23 cellular contexts compared by ENCODE assay signal in genomic region chr15:73955326-73955725, GRCh38. TPM values are rescaled to one million over a fixed set of nuclear protein-coding genes. Genes with fewer than 3 reads are reported as not detected.
DNase-seq lines count a peak whose midpoint lies in the region; ATAC-seq and TF ChIP-seq lines count a peak whose summit lies in the region.
"Had no signal": no experiment of that assay in that cellular context is flagged by ENCODE, and none has a peak within 500 bp of the region (broad histone marks: within the 10 kb centered on the region; RNA-seq: fewer than 3 reads in every experiment).

No MANE protein-coding gene starts in this region.

- H4K20me1 ChIP-seq in PC-9 (ENCODE audit: insufficient read depth), result no peaks in the 10 kb centered on the region
- H4K20me1 ChIP-seq: BLaER1 treated with 17β-estradiol and CSF1 and Interleukin-3, amounts not matched to agents 10 nM and 100 nM had no signal

- H3K9me2 ChIP-seq in PC-9 (ENCODE audit: insufficient read depth), result no peaks in the 10 kb centered on the region

- peaks cover 49% of the 10 kb centered on the region; the same call in 1 of the 2 replicates for H3F3A ChIP-seq in PC-9 (ENCODE audit: insufficient read depth, low read depth)

- intact Hi-C loops in PC-9 (cut with micrococcal nuclease; ENCODE audit: unreplicated experiment) (loop anchor here (5.0 kb wide), 1 partner anchor 172 kb away; no protein-coding TSS in a partner anchor), sigmoid colon (cut with DNase I) (no loop called here)

- H3K4me3 ChIP-seq in AG04450 (ENCODE audit: low read depth, low read length) (no peak overlapping the region), PC-9 (no peak overlapping the region), sigmoid colon (no peak overlapping the region)
- H3K4me3 ChIP-seq: A549; BLaER1 treated with 17β-estradiol and CSF1 and Interleukin-3, amounts not matched to agents 10 nM and 100 nM; SJSA1 had no signal

- ATAC-seq in HG02981 (IDR thresholded peaks at IDR 0.05; ENCODE audit: unreplicated experiment), result no peak
- ATAC-seq in HG02763 (IDR thresholded peaks at IDR 0.05; ENCODE audit: unreplicated experiment), result no peak
- ATAC-seq: A549; CD8-positive, alpha-beta T cell had no signal

- DNase-seq in AG04450 (ENCODE audit: low read depth, low spot score), result no peak
- no peak for DNase-seq in PC-9
- peak; percentile 49 for DNase-seq in islet precursor cell
- DNase-seq in sigmoid colon, result peak; percentile 48
- no peak for DNase-seq in DMS153 treated with DMSO at 0.1 percent for 48 hours (lab: John Stamatoyannopoulos, UW; ENCODE audit: unreplicated experiment)
- no peak for DNase-seq in GDM1 (lab: John Stamatoyannopoulos, UW)
- DNase-seq: Calu3; CD8-positive, alpha-beta T cell; DMS53; EL; MV-4-11; NCI-H187; NCI-H2227 treated with DMSO at 0.1 percent for 48 hours; NCI-H510A treated with DMSO at 0.1 percent for 48 hours; NCI-H774; RPMI8226 had no signal

- H3K27me3 ChIP-seq in AG04450 (ENCODE audit: control insufficient read depth, insufficient read depth, low read length) (no peaks in the 10 kb centered on the region), PC-9 (ENCODE audit: insufficient read depth, low read depth) (no peaks in the 10 kb centered on the region), sigmoid colon (no peaks in the 10 kb centered on the region)
- H3K27me3 ChIP-seq: BLaER1 treated with 17β-estradiol and CSF1 and Interleukin-3, amounts not matched to agents 10 nM and 100 nM; SJSA1 had no signal

- WGBS in sigmoid colon, 2 donors, result 86 to 90% methylated on average over 4 of the region's 4 CpGs

- BruUV-seq in PC-9 (replicated peaks; lab: Mats Ljungman, UMichigan), result no TSS peak

- H3K4me1 ChIP-seq in PC-9 (replicated peaks; ENCODE audit: insufficient read depth) (peaks cover 49% of the 10 kb centered on the region), sigmoid colon (peaks cover 0 to 23% (median 18%) of the 10 kb centered on the region in 4 donors)

- H3K9me3 ChIP-seq in AG04450 (ENCODE audit: control insufficient read depth, insufficient read depth, low read length) (no peaks in the 10 kb centered on the region), PC-9 (ENCODE audit: insufficient read depth, low read depth) (no peaks in the 10 kb centered on the region), sigmoid colon (no peaks in the 10 kb centered on the region)
- H3K9me3 ChIP-seq: A549; BLaER1 treated with 17β-estradiol and CSF1 and Interleukin-3, amounts not matched to agents 10 nM and 100 nM; SJSA1 had no signal

- H2AFZ ChIP-seq in PC-9, result no peak overlapping the region

- CTCF ChIA-PET in AG04450 (lab: Charles Lee), result interaction anchor here (0.7 to 0.9 kb wide), 2 partner anchors 15 to 58 kb away, joined by 3 to 4 read pairs; no protein-coding TSS in a partner anchor
- CTCF ChIA-PET in PC-9 (lab: Charles Lee), result interaction anchor here (0.6 kb wide), 1 partner anchor 385 kb away, joined by 4 read pairs; no protein-coding TSS in a partner anchor

- POLR2A ChIA-PET in AG04450 (lab: Yijun Ruan, JAX) (interaction anchor here (0.7 kb wide), 1 partner anchor 1009 kb away, joined by 3 read pairs; no protein-coding TSS in a partner anchor), PC-9 (lab: Charles Lee; ENCODE audit: unreplicated experiment) (interaction anchor here (0.6 kb wide), 1 partner anchor 93 kb away, joined by 3 read pairs; no protein-coding TSS in a partner anchor)

- TF ChIP-seq POLR2A in sigmoid colon (IDR thresholded peaks at IDR 0.05), result no peak

- peak overlapping the region; percentile 59 for H3K4me2 ChIP-seq in PC-9
- H3K4me2 ChIP-seq: A549, KMS-11 had no signal

- no peaks in the 10 kb centered on the region for H3K36me3 ChIP-seq in PC-9 (ENCODE audit: low read depth)
- peaks cover 0 to 3% (median 0%) of the 10 kb centered on the region in 4 donors for H3K36me3 ChIP-seq in sigmoid colon
- H3K36me3 ChIP-seq: BLaER1 treated with 17β-estradiol and CSF1 and Interleukin-3, amounts not matched to agents 10 nM and 100 nM; SJSA1 had no signal

- no peaks in the 10 kb centered on the region for H3K79me2 ChIP-seq in PC-9 (ENCODE audit: low read depth)

- no peak for TF ChIP-seq CTCF in AG04450 (IDR thresholded peaks at IDR 0.05; ENCODE audit: low read depth, low read length)
- no peak for TF ChIP-seq CTCF in PC-9 (conservative IDR thresholded peaks at IDR 0.05)
- TF ChIP-seq CTCF in sigmoid colon (IDR thresholded peaks at IDR 0.05), result no peak

- no peak for TF ChIP-seq EP300 in sigmoid colon (IDR thresholded peaks at IDR 0.05)

- peak overlapping the region; percentile 21 for H3K27ac ChIP-seq in AG04450 (ENCODE audit: low read depth, low read length)
- H3K27ac ChIP-seq in PC-9, result 0 out of 2 replicates have a peak overlapping the region, but pooled peaks have one; percentile 70
- no peak overlapping the region for H3K27ac ChIP-seq in sigmoid colon
- H3K27ac ChIP-seq: A549; BLaER1 treated with 17β-estradiol and CSF1 and Interleukin-3, amounts not matched to agents 10 nM and 100 nM; KMS-11; SJSA1 had no signal

RNA-seq across cellular contexts. Expression of gene LOXL1, which starts 29.1 kb away (rescaled TPM):
- polyA plus RNA-seq in AG04450 (2011; rRNA removed) (114 and 206 TPM in 2 replicates), sigmoid colon (1 to 10 TPM in 2 of 3 donors, not detected in 1; 3.0 to 7.4 TPM)
- 260 and 359 TPM in 2 replicates for polyA minus RNA-seq in AG04450 (2011; rRNA and poly(A)+ RNA removed)
- total RNA-seq in PC-9 (2021) (35.8 and 50.7 TPM in 2 replicates), sigmoid colon (10 to 100 TPM in 3 of 4 donors, 1 to 10 TPM in 1; 7.6 to 27.7 (median 14.6) TPM)
- total RNA-seq: OCI-LY7 had no signal

RNA-seq across cellular contexts. Expression of gene STOML1, which starts 36.8 kb away (rescaled TPM):
- polyA plus RNA-seq in AG04450 (2011; rRNA removed) (7.3 and 10.0 TPM in 2 replicates), sigmoid colon (10 to 100 TPM in 1 of 3 donors, 1 to 10 TPM in 2; 3.5 to 18.5 (median 4.2) TPM)
- polyA minus RNA-seq in AG04450 (2011; rRNA and poly(A)+ RNA removed), result 5.0 and 6.3 TPM in 2 replicates
- total RNA-seq in PC-9 (2021) (6.0 and 6.1 TPM in 2 replicates), sigmoid colon (10 to 100 TPM in 3 of 4 donors, 1 to 10 TPM in 1; 10.0 to 17.8 (median 13.8) TPM)

RNA-seq across cellular contexts. Expression of gene PML, which starts 39.2 kb away (rescaled TPM):
- 7.6 and 12.5 TPM in 2 replicates for polyA plus RNA-seq in AG04450 (2011; rRNA removed)
- 22.0 and 22.5 TPM in 2 replicates for polyA minus RNA-seq in AG04450 (2011; rRNA and poly(A)+ RNA removed)
- 67.2 and 81.8 TPM in 2 replicates for total RNA-seq in PC-9 (2021)
- 100 to 1,000 TPM in 1 of 4 donors, 10 to 100 TPM in 3; 43.3 to 129 (median 60.0) TPM for total RNA-seq in sigmoid colon
- 10 to 100 TPM in 1 of 3 donors, 1 to 10 TPM in 2; 9.6 to 36.4 (median 9.7) TPM for polyA plus RNA-seq in sigmoid colon

Comparison
In these comparisons a context has a peak if more than half of its experiments do, and no peak if none do; other contexts are left out.
1. DNase-seq: peak in islet precursor cell (single experiment) and sigmoid colon (single experiment); none in AG04450 (single experiment), PC-9 (0 of 2), DMS153 treated with DMSO at 0.1 percent for 48 hours (single experiment) and GDM1 (single experiment).
2. H3K27ac ChIP-seq: peak in AG04450 (single experiment) and PC-9 (single experiment); none in sigmoid colon (0 of 4).